10 cellular contexts compared by ENCODE assay signal in genomic region chr20:50558483-50558925, GRCh38. TPM values are rescaled to one million over a fixed set of nuclear protein-coding genes. Genes with fewer than 3 reads are reported as not detected.
DNase-seq lines count a peak whose midpoint lies in the region; ATAC-seq and TF ChIP-seq lines count a peak whose summit lies in the region.
"Had no signal": no experiment of that assay in that cellular context is flagged by ENCODE, and none has a peak within 500 bp of the region (broad histone marks: within the 10 kb centered on the region; RNA-seq: fewer than 3 reads in every experiment).

No MANE protein-coding gene starts in this region.

- no peak for TF ChIP-seq POLR2A in lower leg skin (IDR thresholded peaks at IDR 0.05)

- no peaks in the 10 kb centered on the region for H3K4me1 Mint-ChIP-seq in WTC11

- H3K27ac Mint-ChIP-seq in WTC11, result 0 out of 2 replicates have a peak overlapping the region, but pooled peaks have one; percentile 63

- H3K9me3 Mint-ChIP-seq in WTC11, result no peaks in the 10 kb centered on the region

- no peaks in the 10 kb centered on the region for H3K27me3 Mint-ChIP-seq in WTC11 (ENCODE audit: low read depth)

- ATAC-seq in WTC11, result no peak
- ATAC-seq: left ventricle myocardium superior had no signal

- H3K36me3 Mint-ChIP-seq in WTC11, result peaks cover 4% of the 10 kb centered on the region; the same call in 1 of the 2 replicates

- POLR2A ChIA-PET in WTC11 (lab: Charles Lee), result no interaction called here

- TF ChIP-seq CTCF in AG09309 (IDR thresholded peaks at IDR 0.05; ENCODE audit: control insufficient read depth, insufficient read depth, low read depth, low read length, missing control alignments), result no peak
- no peak for TF ChIP-seq CTCF in WTC11 (IDR thresholded peaks at IDR 0.05)
- TF ChIP-seq CTCF in lower leg skin (IDR thresholded peaks at IDR 0.05), result no peak
- no peak for TF ChIP-seq CTCF in GM13977 (IDR thresholded peaks at IDR 0.05; ENCODE audit: extremely low read depth, insufficient read depth, missing control alignments)

- H3K4me3 ChIP-seq in AG09309 (ENCODE audit: control insufficient read depth, low read depth, low read length) (no peak overlapping the region), lower leg skin (ENCODE audit: low read depth, poor library complexity, severe bottlenecking) (no peak overlapping the region)

- in situ Hi-C loops in GM13977 (cut with MboI; ENCODE audit: low pct_unique_long_range_greater_than_20kb, low sequenced_read_pairs, unreplicated experiment), result no loop called here

- no peak overlapping the region for H3K4me3 Mint-ChIP-seq in WTC11

- intact Hi-C loops in lower leg skin (cut with DNase I; ENCODE audit: low total_unique reads), result no loop called here

- DNase-seq in AG09309 (ENCODE audit: low read depth), result peak; percentile 32
- DNase-seq in HK-2 (ENCODE audit: unreplicated experiment), result peak; percentile 82
- no peak for DNase-seq in WTC11 (ENCODE audit: low spot score)
- DNase-seq in islet precursor cell, result peak; percentile 74
- no peak for DNase-seq in lower leg skin (ENCODE audit: low spot score in 2 of 2)
- no peak for DNase-seq in GM13977 (ENCODE audit: low spot score)
- DNase-seq in NCI-H1930 (lab: John Stamatoyannopoulos, UW), result no peak
- no peak for DNase-seq in NCI-H2107 (lab: John Stamatoyannopoulos, UW)
- DNase-seq: left ventricle myocardium superior, NCI-H526 had no signal

- CTCF ChIA-PET in WTC11 (lab: Charles Lee), result interaction anchor here (0.7 to 1.0 kb wide), 4 partner anchors 12 to 77 kb away, joined by 3 to 4 read pairs (median 3); no protein-coding TSS in a partner anchor

- WGBS in lower leg skin, 2 donors, result 63 to 68% methylated on average over 4 of the region's 4 CpGs

TF ChIP-seq in WTC11, 78 proteins besides CTCF, POLR2A, EP300 and RAD21:
- TF ChIP-seq TP53 (CRISPR knock-in tag; IDR thresholded peaks at IDR 0.05) (no peak), ZNF416 (CRISPR knock-in tag; IDR thresholded peaks at IDR 0.05) (no peak), JAZF1 (CRISPR knock-in tag; IDR thresholded peaks at IDR 0.05) (no peak), AFF4 (CRISPR knock-in tag; IDR thresholded peaks at IDR 0.05; ENCODE audit: borderline replicate concordance) (no peak), NFYB (CRISPR knock-in tag; conservative IDR thresholded peaks at IDR 0.05; ENCODE audit: low read depth) (no peak), USF1 (CRISPR knock-in tag; IDR thresholded peaks at IDR 0.05) (no peak), OVOL2 (CRISPR knock-in tag; IDR thresholded peaks at IDR 0.05; ENCODE audit: borderline replicate concordance) (no peak), ZNF512 (CRISPR knock-in tag; IDR thresholded peaks at IDR 0.05; ENCODE audit: borderline replicate concordance) (no peak)
- TF ChIP-seq, protein P1, sequence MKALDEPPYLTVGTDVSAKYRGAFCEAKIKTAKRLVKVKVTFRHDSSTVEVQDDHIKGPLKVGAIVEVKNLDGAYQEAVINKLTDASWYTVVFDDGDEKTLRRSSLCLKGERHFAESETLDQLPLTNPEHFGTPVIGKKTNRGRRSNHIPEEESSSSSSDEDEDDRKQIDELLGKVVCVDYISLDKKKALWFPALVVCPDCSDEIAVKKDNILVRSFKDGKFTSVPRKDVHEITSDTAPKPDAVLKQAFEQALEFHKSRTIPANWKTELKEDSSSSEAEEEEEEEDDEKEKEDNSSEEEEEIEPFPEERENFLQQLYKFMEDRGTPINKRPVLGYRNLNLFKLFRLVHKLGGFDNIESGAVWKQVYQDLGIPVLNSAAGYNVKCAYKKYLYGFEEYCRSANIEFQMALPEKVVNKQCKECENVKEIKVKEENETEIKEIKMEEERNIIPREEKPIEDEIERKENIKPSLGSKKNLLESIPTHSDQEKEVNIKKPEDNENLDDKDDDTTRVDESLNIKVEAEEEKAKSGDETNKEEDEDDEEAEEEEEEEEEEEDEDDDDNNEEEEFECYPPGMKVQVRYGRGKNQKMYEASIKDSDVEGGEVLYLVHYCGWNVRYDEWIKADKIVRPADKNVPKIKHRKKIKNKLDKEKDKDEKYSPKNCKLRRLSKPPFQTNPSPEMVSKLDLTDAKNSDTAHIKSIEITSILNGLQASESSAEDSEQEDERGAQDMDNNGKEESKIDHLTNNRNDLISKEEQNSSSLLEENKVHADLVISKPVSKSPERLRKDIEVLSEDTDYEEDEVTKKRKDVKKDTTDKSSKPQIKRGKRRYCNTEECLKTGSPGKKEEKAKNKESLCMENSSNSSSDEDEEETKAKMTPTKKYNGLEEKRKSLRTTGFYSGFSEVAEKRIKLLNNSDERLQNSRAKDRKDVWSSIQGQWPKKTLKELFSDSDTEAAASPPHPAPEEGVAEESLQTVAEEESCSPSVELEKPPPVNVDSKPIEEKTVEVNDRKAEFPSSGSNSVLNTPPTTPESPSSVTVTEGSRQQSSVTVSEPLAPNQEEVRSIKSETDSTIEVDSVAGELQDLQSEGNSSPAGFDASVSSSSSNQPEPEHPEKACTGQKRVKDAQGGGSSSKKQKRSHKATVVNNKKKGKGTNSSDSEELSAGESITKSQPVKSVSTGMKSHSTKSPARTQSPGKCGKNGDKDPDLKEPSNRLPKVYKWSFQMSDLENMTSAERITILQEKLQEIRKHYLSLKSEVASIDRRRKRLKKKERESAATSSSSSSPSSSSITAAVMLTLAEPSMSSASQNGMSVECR (CRISPR knock-in tag; IDR thresholded peaks at IDR 0.05; ENCODE audit: borderline replicate concordance), result no peak
- TF ChIP-seq, protein P2, sequence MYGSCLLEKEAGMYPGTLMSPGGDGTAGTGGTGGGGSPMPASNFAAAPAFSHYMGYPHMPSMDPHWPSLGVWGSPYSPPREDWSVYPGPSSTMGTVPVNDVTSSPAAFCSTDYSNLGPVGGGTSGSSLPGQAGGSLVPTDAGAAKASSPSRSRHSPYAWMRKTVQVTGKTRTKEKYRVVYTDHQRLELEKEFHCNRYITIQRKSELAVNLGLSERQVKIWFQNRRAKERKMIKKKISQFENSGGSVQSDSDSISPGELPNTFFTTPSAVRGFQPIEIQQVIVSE (CRISPR knock-in tag; IDR thresholded peaks at IDR 0.05; ENCODE audit: borderline replicate concordance), result no peak

RNA-seq across cellular contexts. Expression of gene PTPN1, which starts 48.3 kb away (rescaled TPM):
- 23.4 to 29.4 TPM (median 25.3 TPM) in 3 replicates for total RNA-seq in WTC11 (2021)
- 10 to 100 TPM; 19.1 to 29.8 (median 23.3) TPM for total RNA-seq in lower leg skin

Comparison
In these comparisons a context has a peak if more than half of its experiments do, and no peak if none do; other contexts are left out.
1. DNase-seq: peak in AG09309 (single experiment), HK-2 (single experiment) and islet precursor cell (single experiment); none in WTC11 (single experiment), lower leg skin (0 of 2), GM13977 (single experiment), NCI-H1930 (0 of 2) and NCI-H2107 (single experiment).